ENCODE assay signal across 29 cellular contexts in genomic region chr5:31954091-31954490, GRCh38.
"Had no signal": no experiment of that assay in that cellular context is flagged by ENCODE, and none has a peak within 500 bp of the region (broad histone marks: within the 10 kb centered on the region; RNA-seq: fewer than 3 reads in every experiment).

No MANE protein-coding gene starts in this region.

- H3K27ac Mint-ChIP-seq: memory B cell; natural killer cell; stimulated activated naive CD8-positive, alpha-beta T cell treated with anti-CD3 and anti-CD28 coated beads, Interleukin-15, amount 100 ng/mL, for 72 hours had no signal

- H3K4me1 ChIP-seq: gastrocnemius medialis, right lobe of liver, suprapubic skin, transverse colon, upper lobe of right lung, vagina had no signal

- H3K4me2 ChIP-seq: smooth muscle cell had no signal

- DNase-seq: dermis blood vessel endothelial cell; effector memory CD4-positive, alpha-beta T cell; erythroblast; esophagus squamous epithelium; foreskin fibroblast; gastrocnemius medialis; head of caudate nucleus; kidney; natural killer cell; occipital lobe; ovary; posterior cingulate gyrus; retina; right lobe of liver; stimulated activated CD4-positive, alpha-beta T cell treated with anti-CD3 and anti-CD28 coated beads, Interleukin-12 subunit alpha, Interleukin-12 subunit beta, amount 100 ng/mL, for 4 hours; stimulated activated CD4-positive, alpha-beta T cell treated with anti-CD3 and anti-CD28 coated beads, Interleukin-1b, Interleukin-23, amount 100 ng/mL, for 48 hours; stimulated activated CD4-positive, alpha-beta T cell treated with anti-CD3 and anti-CD28 coated beads, Interleukin-4, amount 100 ng/mL, for 1 hour; stimulated activated CD8-positive, alpha-beta memory T cell treated with anti-CD3 and anti-CD28 coated beads, Interleukin-4, amount 100 ng/mL, for 48 hours; stimulated activated naive CD4-positive, alpha-beta T cell; stimulated activated naive CD8-positive, alpha-beta T cell treated with anti-CD3 and anti-CD28 coated beads, Interleukin-15, amount 100 ng/mL, for 72 hours; transverse colon; upper lobe of right lung had no signal

- ATAC-seq: gastrocnemius medialis; left lobe of liver; natural killer cell; right lobe of liver; stimulated activated naive CD8-positive, alpha-beta T cell treated with anti-CD3 and anti-CD28 coated beads, Interleukin-15, amount 100 ng/mL, for 72 hours; upper lobe of right lung had no signal

- H3K4me3 ChIP-seq: coronary artery, esophagus squamous epithelium, gastrocnemius medialis, lung, ovary, right lobe of liver, smooth muscle cell, suprapubic skin, transverse colon, upper lobe of right lung, vagina had no signal

- H3K27me3 ChIP-seq: esophagus squamous epithelium, gastrocnemius medialis, ovary, right lobe of liver, suprapubic skin, transverse colon, upper lobe of right lung, vagina had no signal

- H3K36me3 ChIP-seq: esophagus squamous epithelium, gastrocnemius medialis, ovary, right lobe of liver, suprapubic skin, transverse colon, upper lobe of right lung, vagina had no signal

- H3K27ac ChIP-seq: coronary artery, esophagus squamous epithelium, gastrocnemius medialis, ovary, right lobe of liver, suprapubic skin, transverse colon, upper lobe of right lung, vagina had no signal

- H3K36me3 Mint-ChIP-seq: memory B cell, natural killer cell had no signal

- H3K9me3 ChIP-seq: esophagus squamous epithelium, gastrocnemius medialis, ovary, right lobe of liver, suprapubic skin, transverse colon, upper lobe of right lung, vagina had no signal

- H3K27me3 Mint-ChIP-seq: stimulated activated naive CD8-positive, alpha-beta T cell treated with anti-CD3 and anti-CD28 coated beads, Interleukin-15, amount 100 ng/mL, for 72 hours had no signal

- H3K4me3 Mint-ChIP-seq: memory B cell; natural killer cell; stimulated activated naive CD8-positive, alpha-beta T cell treated with anti-CD3 and anti-CD28 coated beads, Interleukin-15, amount 100 ng/mL, for 72 hours had no signal

- H3K4me1 Mint-ChIP-seq: memory B cell; stimulated activated naive CD8-positive, alpha-beta T cell treated with anti-CD3 and anti-CD28 coated beads, Interleukin-15, amount 100 ng/mL, for 72 hours had no signal

- H3K9me3 Mint-ChIP-seq: natural killer cell; stimulated activated naive CD8-positive, alpha-beta T cell treated with anti-CD3 and anti-CD28 coated beads, Interleukin-15, amount 100 ng/mL, for 72 hours had no signal
